ENCODE assay signal across 1 cellular context in the genomic region with DNA sequence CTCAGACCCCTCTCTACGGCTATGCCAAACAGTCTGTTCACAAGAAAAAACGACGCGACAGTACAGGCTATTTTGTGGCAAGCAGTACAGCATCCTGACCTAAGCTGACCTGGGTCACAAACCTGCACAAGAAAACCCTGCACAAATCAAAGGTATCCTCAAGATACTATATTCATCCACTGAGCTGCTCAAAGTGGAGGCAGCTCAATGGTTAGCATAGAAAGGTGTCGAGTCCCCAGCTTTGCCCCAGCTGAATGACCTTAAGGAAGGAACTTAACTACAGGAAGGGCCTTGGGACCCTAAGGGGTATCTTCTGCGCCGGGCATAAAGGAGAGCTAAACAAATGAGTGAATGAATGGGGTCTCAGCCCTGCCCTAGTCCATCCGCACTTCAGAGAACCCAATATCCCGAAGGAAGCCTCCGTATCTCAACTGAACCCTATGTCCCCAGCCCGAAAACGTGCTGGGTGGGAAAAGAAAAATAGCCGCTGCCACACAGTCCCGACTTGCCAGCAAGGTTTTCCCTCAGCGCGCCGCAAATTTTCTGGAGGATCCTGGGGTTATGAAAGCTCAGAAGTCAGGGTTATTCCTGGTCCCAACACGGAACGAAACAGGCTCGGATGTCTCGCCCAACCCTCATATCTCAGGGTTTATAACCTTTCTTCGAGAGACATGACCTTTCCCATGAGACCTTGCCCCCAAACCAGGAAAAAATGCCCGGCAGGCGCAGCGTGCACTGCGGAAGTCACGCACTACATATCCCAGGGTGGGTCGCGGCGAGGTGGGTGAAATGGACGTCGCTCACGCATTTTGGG.
TF ChIP-seq lines count a peak whose summit lies in the region.

A gene with protein sequence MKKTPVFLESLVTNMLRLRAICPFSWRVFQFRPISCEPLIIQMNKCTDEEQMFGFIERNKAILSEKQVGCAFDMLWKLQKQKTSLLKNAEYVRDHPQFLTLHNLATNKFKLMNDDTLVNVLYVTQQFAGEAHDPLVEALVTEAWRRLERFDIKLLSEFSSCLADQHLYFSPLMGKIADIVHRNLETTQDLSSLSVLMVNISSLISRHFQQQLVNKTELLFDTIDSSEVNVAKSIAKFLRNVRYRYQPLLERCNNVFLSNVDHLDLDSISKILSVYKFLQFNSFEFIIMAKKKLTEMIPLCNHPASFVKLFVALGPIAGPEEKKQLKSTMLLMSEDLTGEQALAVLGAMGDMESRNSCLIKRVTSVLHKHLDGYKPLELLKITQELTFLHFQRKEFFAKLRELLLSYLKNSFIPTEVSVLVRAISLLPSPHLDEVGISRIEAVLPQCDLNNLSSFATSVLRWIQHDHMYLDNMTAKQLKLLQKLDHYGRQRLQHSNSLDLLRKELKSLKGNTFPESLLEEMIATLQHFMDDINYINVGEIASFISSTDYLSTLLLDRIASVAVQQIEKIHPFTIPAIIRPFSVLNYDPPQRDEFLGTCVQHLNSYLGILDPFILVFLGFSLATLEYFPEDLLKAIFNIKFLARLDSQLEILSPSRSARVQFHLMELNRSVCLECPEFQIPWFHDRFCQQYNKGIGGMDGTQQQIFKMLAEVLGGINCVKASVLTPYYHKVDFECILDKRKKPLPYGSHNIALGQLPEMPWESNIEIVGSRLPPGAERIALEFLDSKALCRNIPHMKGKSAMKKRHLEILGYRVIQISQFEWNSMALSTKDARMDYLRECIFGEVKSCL (minus strand): TSS at position 706 of the 814 bp plus-strand sequence. CDS start 1,836 bp downstream, outside the sequence.

TF ChIP-seq in HepG2, 621 proteins besides CTCF, POLR2A, EP300 and RAD21 (continued from another document):
- TF ChIP-seq, protein P1, sequence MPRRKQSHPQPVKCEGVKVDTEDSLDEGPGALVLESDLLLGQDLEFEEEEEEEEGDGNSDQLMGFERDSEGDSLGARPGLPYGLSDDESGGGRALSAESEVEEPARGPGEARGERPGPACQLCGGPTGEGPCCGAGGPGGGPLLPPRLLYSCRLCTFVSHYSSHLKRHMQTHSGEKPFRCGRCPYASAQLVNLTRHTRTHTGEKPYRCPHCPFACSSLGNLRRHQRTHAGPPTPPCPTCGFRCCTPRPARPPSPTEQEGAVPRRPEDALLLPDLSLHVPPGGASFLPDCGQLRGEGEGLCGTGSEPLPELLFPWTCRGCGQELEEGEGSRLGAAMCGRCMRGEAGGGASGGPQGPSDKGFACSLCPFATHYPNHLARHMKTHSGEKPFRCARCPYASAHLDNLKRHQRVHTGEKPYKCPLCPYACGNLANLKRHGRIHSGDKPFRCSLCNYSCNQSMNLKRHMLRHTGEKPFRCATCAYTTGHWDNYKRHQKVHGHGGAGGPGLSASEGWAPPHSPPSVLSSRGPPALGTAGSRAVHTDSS (CRISPR knock-in tag; conservative IDR thresholded peaks at IDR 0.05) = 0 out of 2 replicates have a peak, but pooled peaks have one; percentile 12
- TF ChIP-seq, protein P2, sequence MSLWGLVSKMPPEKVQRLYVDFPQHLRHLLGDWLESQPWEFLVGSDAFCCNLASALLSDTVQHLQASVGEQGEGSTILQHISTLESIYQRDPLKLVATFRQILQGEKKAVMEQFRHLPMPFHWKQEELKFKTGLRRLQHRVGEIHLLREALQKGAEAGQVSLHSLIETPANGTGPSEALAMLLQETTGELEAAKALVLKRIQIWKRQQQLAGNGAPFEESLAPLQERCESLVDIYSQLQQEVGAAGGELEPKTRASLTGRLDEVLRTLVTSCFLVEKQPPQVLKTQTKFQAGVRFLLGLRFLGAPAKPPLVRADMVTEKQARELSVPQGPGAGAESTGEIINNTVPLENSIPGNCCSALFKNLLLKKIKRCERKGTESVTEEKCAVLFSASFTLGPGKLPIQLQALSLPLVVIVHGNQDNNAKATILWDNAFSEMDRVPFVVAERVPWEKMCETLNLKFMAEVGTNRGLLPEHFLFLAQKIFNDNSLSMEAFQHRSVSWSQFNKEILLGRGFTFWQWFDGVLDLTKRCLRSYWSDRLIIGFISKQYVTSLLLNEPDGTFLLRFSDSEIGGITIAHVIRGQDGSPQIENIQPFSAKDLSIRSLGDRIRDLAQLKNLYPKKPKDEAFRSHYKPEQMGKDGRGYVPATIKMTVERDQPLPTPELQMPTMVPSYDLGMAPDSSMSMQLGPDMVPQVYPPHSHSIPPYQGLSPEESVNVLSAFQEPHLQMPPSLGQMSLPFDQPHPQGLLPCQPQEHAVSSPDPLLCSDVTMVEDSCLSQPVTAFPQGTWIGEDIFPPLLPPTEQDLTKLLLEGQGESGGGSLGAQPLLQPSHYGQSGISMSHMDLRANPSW (CRISPR knock-in tag; IDR thresholded peaks at IDR 0.05; ENCODE audit: borderline replicate concordance) = peak; percentile 64; the same call in 1 of the 2 replicates
- peak; percentile 85 for TF ChIP-seq FOXO1 (CRISPR knock-in tag; IDR thresholded peaks at IDR 0.05)
- TF ChIP-seq CBX5 (CRISPR knock-in tag; IDR thresholded peaks at IDR 0.05; ENCODE audit: borderline replicate concordance) = peak; percentile 95
- TF ChIP-seq, protein P3, sequence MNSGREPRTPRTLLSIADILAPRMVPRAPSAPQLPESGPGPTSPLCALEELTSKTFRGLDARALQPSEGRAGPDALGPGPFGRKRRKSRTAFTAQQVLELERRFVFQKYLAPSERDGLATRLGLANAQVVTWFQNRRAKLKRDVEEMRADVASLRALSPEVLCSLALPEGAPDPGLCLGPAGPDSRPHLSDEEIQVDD (CRISPR knock-in tag; IDR thresholded peaks at IDR 0.05; ENCODE audit: borderline replicate concordance) = no peak
- TF ChIP-seq, protein P4, sequence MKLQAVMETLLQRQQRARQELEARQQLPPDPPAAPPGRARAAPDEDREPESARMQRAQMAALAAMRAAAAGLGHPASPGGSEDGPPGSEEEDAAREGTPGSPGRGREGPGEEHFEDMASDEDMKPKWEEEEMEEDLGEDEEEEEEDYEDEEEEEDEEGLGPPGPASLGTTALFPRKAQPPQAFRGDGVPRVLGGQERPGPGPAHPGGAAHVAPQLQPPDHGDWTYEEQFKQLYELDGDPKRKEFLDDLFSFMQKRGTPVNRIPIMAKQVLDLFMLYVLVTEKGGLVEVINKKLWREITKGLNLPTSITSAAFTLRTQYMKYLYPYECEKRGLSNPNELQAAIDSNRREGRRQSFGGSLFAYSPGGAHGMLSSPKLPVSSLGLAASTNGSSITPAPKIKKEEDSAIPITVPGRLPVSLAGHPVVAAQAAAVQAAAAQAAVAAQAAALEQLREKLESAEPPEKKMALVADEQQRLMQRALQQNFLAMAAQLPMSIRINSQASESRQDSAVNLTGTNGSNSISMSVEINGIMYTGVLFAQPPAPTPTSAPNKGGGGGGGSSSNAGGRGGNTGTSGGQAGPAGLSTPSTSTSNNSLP (IDR thresholded peaks at IDR 0.05; ENCODE audit: low read depth, low read length) = peak; percentile 88
- TF ChIP-seq, protein P5, sequence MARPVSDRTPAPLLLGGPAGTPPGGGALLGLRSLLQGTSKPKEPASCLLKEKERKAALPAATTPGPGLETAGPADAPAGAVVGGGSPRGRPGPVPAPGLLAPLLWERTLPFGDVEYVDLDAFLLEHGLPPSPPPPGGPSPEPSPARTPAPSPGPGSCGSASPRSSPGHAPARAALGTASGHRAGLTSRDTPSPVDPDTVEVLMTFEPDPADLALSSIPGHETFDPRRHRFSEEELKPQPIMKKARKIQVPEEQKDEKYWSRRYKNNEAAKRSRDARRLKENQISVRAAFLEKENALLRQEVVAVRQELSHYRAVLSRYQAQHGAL (CRISPR knock-in tag; IDR thresholded peaks at IDR 0.05; ENCODE audit: not compliant biosample characterization) = peak; percentile 86
- TF ChIP-seq, protein P6, sequence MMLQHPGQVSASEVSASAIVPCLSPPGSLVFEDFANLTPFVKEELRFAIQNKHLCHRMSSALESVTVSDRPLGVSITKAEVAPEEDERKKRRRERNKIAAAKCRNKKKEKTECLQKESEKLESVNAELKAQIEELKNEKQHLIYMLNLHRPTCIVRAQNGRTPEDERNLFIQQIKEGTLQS (CRISPR knock-in tag; IDR thresholded peaks at IDR 0.05) = no peak
- TF ChIP-seq ARNT (IDR thresholded peaks at IDR 0.05) = no peak
- TF ChIP-seq MEIS2 (CRISPR knock-in tag; IDR thresholded peaks at IDR 0.05) = 0 out of 2 replicates have a peak, but pooled peaks have one; percentile 61
- TF ChIP-seq ZBTB1 (CRISPR knock-in tag; IDR thresholded peaks at IDR 0.05; ENCODE audit: borderline replicate concordance) = no peak
- TF ChIP-seq, protein P7, sequence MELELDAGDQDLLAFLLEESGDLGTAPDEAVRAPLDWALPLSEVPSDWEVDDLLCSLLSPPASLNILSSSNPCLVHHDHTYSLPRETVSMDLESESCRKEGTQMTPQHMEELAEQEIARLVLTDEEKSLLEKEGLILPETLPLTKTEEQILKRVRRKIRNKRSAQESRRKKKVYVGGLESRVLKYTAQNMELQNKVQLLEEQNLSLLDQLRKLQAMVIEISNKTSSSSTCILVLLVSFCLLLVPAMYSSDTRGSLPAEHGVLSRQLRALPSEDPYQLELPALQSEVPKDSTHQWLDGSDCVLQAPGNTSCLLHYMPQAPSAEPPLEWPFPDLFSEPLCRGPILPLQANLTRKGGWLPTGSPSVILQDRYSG (CRISPR knock-in tag; IDR thresholded peaks at IDR 0.05) = 0 out of 2 replicates have a peak, but pooled peaks have one; percentile 66
- TF ChIP-seq ZMAT3 (CRISPR knock-in tag; conservative IDR thresholded peaks at IDR 0.05) = peak; percentile 68; the same call in 1 of the 2 replicates
- peak; percentile 71; the same call in 1 of the 2 replicates for TF ChIP-seq GFI1 (CRISPR knock-in tag; IDR thresholded peaks at IDR 0.05; ENCODE audit: borderline replicate concordance)
- TF ChIP-seq, protein P8, sequence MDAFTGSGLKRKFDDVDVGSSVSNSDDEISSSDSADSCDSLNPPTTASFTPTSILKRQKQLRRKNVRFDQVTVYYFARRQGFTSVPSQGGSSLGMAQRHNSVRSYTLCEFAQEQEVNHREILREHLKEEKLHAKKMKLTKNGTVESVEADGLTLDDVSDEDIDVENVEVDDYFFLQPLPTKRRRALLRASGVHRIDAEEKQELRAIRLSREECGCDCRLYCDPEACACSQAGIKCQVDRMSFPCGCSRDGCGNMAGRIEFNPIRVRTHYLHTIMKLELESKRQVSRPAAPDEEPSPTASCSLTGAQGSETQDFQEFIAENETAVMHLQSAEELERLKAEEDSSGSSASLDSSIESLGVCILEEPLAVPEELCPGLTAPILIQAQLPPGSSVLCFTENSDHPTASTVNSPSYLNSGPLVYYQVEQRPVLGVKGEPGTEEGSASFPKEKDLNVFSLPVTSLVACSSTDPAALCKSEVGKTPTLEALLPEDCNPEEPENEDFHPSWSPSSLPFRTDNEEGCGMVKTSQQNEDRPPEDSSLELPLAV (CRISPR knock-in tag; conservative IDR thresholded peaks at IDR 0.05; ENCODE audit: low read depth) = no peak
- peak; percentile 37; the same call in 1 of the 2 replicates for TF ChIP-seq ZNF644 (CRISPR knock-in tag; IDR thresholded peaks at IDR 0.05; ENCODE audit: low read depth)
- TF ChIP-seq SKI (IDR thresholded peaks at IDR 0.05; ENCODE audit: partially characterized antibody) = peak; percentile 97
- TF ChIP-seq JDP2 (CRISPR knock-in tag; IDR thresholded peaks at IDR 0.05; ENCODE audit: borderline replicate concordance) = no peak; the same call in 1 of the 2 replicates
- TF ChIP-seq, protein P9, sequence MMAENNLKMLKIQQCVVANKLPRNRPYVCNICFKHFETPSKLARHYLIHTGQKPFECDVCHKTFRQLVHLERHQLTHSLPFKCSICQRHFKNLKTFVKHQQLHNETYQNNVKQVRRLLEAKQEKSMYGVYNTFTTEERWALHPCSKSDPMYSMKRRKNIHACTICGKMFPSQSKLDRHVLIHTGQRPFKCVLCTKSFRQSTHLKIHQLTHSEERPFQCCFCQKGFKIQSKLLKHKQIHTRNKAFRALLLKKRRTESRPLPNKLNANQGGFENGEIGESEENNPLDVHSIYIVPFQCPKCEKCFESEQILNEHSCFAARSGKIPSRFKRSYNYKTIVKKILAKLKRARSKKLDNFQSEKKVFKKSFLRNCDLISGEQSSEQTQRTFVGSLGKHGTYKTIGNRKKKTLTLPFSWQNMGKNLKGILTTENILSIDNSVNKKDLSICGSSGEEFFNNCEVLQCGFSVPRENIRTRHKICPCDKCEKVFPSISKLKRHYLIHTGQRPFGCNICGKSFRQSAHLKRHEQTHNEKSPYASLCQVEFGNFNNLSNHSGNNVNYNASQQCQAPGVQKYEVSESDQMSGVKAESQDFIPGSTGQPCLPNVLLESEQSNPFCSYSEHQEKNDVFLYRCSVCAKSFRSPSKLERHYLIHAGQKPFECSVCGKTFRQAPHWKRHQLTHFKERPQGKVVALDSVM (CRISPR knock-in tag; IDR thresholded peaks at IDR 0.05) = no peak
- TF ChIP-seq ZFX (CRISPR knock-in tag; IDR thresholded peaks at IDR 0.05; ENCODE audit: low read depth) = peak; percentile 65
- TF ChIP-seq SMARCC2 (IDR thresholded peaks at IDR 0.05) = no peak
- peak; percentile 97 for TF ChIP-seq RARA (CRISPR knock-in tag; IDR thresholded peaks at IDR 0.05)
- TF ChIP-seq, protein P10, sequence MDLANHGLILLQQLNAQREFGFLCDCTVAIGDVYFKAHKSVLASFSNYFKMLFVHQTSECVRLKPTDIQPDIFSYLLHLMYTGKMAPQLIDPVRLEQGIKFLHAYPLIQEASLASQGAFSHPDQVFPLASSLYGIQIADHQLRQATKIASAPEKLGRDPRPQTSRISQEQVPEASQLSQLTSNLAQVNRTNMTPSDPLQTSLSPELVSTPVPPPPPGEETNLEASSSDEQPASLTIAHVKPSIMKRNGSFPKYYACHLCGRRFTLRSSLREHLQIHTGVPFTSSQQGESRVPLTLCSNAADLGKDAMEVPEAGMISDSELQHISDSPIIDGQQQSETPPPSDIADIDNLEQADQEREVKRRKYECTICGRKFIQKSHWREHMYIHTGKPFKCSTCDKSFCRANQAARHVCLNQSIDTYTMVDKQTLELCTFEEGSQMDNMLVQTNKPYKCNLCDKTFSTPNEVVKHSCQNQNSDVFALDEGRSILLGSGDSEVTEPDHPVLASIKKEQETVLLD (CRISPR knock-in tag; IDR thresholded peaks at IDR 0.05; ENCODE audit: low read depth) = no peak
- TF ChIP-seq SIX4 (CRISPR knock-in tag; IDR thresholded peaks at IDR 0.05) = peak; percentile 55
- TF ChIP-seq FOXJ3 (CRISPR knock-in tag; IDR thresholded peaks at IDR 0.05; ENCODE audit: borderline replicate concordance) = peak; percentile 83
- no peak for TF ChIP-seq NFE2L1 (CRISPR knock-in tag; IDR thresholded peaks at IDR 0.05; ENCODE audit: borderline replicate concordance)
- TF ChIP-seq ZNF557 (CRISPR knock-in tag; IDR thresholded peaks at IDR 0.05) = peak; percentile 62; the same call in 1 of the 2 replicates
- TF ChIP-seq ZFP62 (CRISPR knock-in tag; IDR thresholded peaks at IDR 0.05) = 0 out of 2 replicates have a peak, but pooled peaks have one; percentile 27
- TF ChIP-seq ZNF17 (CRISPR knock-in tag; IDR thresholded peaks at IDR 0.05) = no peak
- TF ChIP-seq ZNF335 (CRISPR knock-in tag; IDR thresholded peaks at IDR 0.05) = peak; percentile 95
- peak; percentile 92 for TF ChIP-seq KAT7 (CRISPR knock-in tag; IDR thresholded peaks at IDR 0.05; ENCODE audit: borderline replicate concordance)
- TF ChIP-seq STAG1 (CRISPR knock-in tag; IDR thresholded peaks at IDR 0.05) = 0 out of 2 replicates have a peak, but pooled peaks have one; percentile 30
- peak; percentile 89 for TF ChIP-seq TBX2 (CRISPR knock-in tag; IDR thresholded peaks at IDR 0.05; ENCODE audit: borderline replicate concordance)
- TF ChIP-seq PHF8 (CRISPR knock-in tag; IDR thresholded peaks at IDR 0.05) = peak; percentile 87
